1 cellular context compared by ENCODE assay signal in the genomic region with DNA sequence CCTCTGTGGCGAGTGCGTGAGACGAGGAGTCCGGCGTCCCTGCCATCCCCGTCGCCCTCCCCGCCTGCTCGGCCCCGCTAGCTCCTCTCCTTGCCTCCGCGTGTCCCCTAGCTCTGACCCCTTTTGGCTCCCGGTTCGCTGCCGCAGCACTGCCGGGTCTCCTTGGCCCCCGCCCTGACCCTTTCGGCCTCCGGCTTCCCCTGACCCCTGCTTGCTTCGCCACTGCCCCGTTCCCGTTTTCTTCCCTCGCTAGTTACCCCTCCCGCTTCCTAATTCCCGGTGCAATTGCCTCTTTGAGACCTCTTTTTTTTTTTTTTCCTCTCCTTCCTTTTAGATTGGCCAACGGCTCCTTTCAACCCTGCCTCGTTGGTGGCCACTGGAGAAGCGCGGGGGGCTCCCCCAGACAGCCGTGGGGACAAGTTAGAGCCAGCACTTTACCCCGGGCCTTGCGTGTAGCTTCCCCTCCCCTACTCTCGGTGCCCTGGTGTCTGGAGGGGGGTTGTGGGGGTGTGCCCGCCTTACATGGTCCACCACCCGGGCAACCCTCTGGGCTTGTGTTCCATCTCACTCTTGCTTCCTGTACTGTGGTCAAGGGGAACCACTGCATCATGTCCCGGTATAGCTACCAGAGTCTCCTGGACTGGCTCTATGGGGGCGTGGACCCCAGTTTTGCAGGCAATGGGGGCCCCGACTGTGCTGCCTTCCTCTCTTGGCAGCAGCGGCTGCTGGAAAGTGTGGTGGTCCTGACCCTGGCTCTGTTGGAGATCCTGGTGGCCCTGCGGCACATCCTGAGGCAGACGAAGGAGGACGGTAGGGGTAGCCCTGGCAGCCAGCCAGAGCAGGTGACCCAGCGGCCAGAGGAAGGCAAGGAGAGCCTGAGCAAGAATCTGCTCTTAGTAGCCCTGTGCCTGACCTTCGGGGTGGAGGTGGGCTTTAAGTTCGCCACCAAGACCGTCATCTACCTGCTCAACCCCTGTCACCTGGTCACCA.
TF ChIP-seq lines count a peak whose summit lies in the region.

No MANE protein-coding gene starts in this region.

TF ChIP-seq in HepG2, 621 proteins besides CTCF, POLR2A, EP300 and RAD21:
- TF ChIP-seq, protein P1, sequence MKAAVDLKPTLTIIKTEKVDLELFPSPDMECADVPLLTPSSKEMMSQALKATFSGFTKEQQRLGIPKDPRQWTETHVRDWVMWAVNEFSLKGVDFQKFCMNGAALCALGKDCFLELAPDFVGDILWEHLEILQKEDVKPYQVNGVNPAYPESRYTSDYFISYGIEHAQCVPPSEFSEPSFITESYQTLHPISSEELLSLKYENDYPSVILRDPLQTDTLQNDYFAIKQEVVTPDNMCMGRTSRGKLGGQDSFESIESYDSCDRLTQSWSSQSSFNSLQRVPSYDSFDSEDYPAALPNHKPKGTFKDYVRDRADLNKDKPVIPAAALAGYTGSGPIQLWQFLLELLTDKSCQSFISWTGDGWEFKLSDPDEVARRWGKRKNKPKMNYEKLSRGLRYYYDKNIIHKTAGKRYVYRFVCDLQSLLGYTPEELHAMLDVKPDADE (CRISPR knock-in tag; IDR thresholded peaks at IDR 0.05): no peak
- TF ChIP-seq MYC (CRISPR knock-in tag; IDR thresholded peaks at IDR 0.05; ENCODE audit: borderline replicate concordance): peak; percentile 44; the same call in 1 of the 2 replicates
